In genomic region chr3:40477671-40478070, GRCh38 we compare ENCODE assay signal across 6 cellular contexts. TPM values are rescaled to one million over a fixed set of nuclear protein-coding genes. Genes with fewer than 3 reads are reported as not detected.
DNase-seq lines count a peak whose midpoint lies in the region; ATAC-seq and TF ChIP-seq lines count a peak whose summit lies in the region.

No MANE protein-coding gene starts in this region.

- peaks cover 10 to 31% (median 18%) of the 10 kb centered on the region in 5 donors for H3K36me3 Mint-ChIP-seq in naive thymus-derived CD4-positive, alpha-beta T cell

- CTCF ChIA-PET in naive thymus-derived CD4-positive, alpha-beta T cell (lab: Charles Lee) = interaction anchor here (1.0 kb wide), 1 partner anchor 169 kb away, joined by 3 read pairs; no protein-coding TSS in a partner anchor

- H3K27me3 ChIP-seq in H7 (ENCODE audit: control insufficient read depth, insufficient read depth, low read length) = no peaks in the 10 kb centered on the region
- no peaks in the 10 kb centered on the region for H3K27me3 ChIP-seq in naive thymus-derived CD4-positive, alpha-beta T cell (ENCODE audit: control insufficient read depth in 2 of 2, insufficient read depth in 2 of 2, low read length in 2 of 2)

- H3K4me1 Mint-ChIP-seq in naive thymus-derived CD4-positive, alpha-beta T cell = peaks cover 19 to 44% (median 39%) of the 10 kb centered on the region in 7 donors

- ATAC-seq in naive thymus-derived CD4-positive, alpha-beta T cell = no peak
- ATAC-seq in GM19023 (IDR thresholded peaks at IDR 0.05; ENCODE audit: unreplicated experiment) = no peak

- no peaks in the 10 kb centered on the region for H3K36me3 ChIP-seq in H7 (replicated peaks; ENCODE audit: control insufficient read depth, insufficient read depth, low read length)
- H3K36me3 ChIP-seq in naive thymus-derived CD4-positive, alpha-beta T cell (ENCODE audit: control insufficient read depth in 2 of 3, insufficient read depth in 3 of 3, low read length in 3 of 3) = peaks cover 0 to 7% (median 0%) of the 10 kb centered on the region in 3 experiments

- H3K27ac Mint-ChIP-seq in naive thymus-derived CD4-positive, alpha-beta T cell = peak overlapping the region; percentile 61 to 97 (median 90)

- peaks cover 7 to 12% of the 10 kb centered on the region in 2 donors for H3K4me1 ChIP-seq in naive thymus-derived CD4-positive, alpha-beta T cell (ENCODE audit: control insufficient read depth in 2 of 2, insufficient read depth in 2 of 2, low read length in 2 of 2)

- in situ Hi-C loops in astrocyte of the spinal cord (cut with HindIII; ENCODE audit: low sequenced_read_pairs) = no loop called here

- POLR2A ChIA-PET in naive thymus-derived CD4-positive, alpha-beta T cell (lab: Charles Lee) = interaction anchor here (1.0 to 4.1 kb wide), 5 partner anchors 13 to 46 kb away, joined by 3 to 23 read pairs (median 5); partner anchors contain the start of genes RPL14 and ZNF620

- H3K27ac ChIP-seq in naive thymus-derived CD4-positive, alpha-beta T cell (ENCODE audit: low read depth, low read length) = peak overlapping the region; percentile 80

- H3K27me3 Mint-ChIP-seq in naive thymus-derived CD4-positive, alpha-beta T cell = no peaks in the 10 kb centered on the region

- peak; percentile 42 for DNase-seq in H7
- no peak for DNase-seq in astrocyte of the spinal cord (ENCODE audit: low read depth, low spot score)
- no peak for DNase-seq in naive thymus-derived CD4-positive, alpha-beta T cell
- DNase-seq in stimulated activated naive CD4-positive, alpha-beta T cell (lab: John Stamatoyannopoulos, UW) = no peak
- no peak for DNase-seq in DMS153 treated with DMSO at 0.1 percent for 48 hours (lab: John Stamatoyannopoulos, UW; ENCODE audit: unreplicated experiment)

- H3K9me3 ChIP-seq in naive thymus-derived CD4-positive, alpha-beta T cell (ENCODE audit: control insufficient read depth in 2 of 3, low read length in 3 of 3) = no peaks in the 10 kb centered on the region

- H3K4me3 Mint-ChIP-seq in naive thymus-derived CD4-positive, alpha-beta T cell = peak overlapping the region; percentile 84 to 97 (median 89)

- H3K4me3 ChIP-seq in H7 (ENCODE audit: insufficient read depth, low read depth, low read length) (peak overlapping the region; percentile 58), astrocyte of the spinal cord (ENCODE audit: low read depth, low read length) (peak overlapping the region; percentile 80)
- H3K4me3 ChIP-seq in naive thymus-derived CD4-positive, alpha-beta T cell (ENCODE audit: low read length) = peak overlapping the region; percentile 82

- TF ChIP-seq CTCF in astrocyte of the spinal cord (IDR thresholded peaks at IDR 0.05; ENCODE audit: low read depth, low read length) = no peak

- intact Hi-C loops in naive thymus-derived CD4-positive, alpha-beta T cell (cut with micrococcal nuclease) = loop anchor here (1.0 kb wide), 6 partner anchors 20 to 1485 kb away; partner anchors contain the start of genes RPL14 (in 2 of the 2), ZNF620 (in 2 of the 2), ZNF621 (in 2 of the 2) and EIF1B (in 1 of the 2)

- H3K9me3 Mint-ChIP-seq in naive thymus-derived CD4-positive, alpha-beta T cell = no peaks in the 10 kb centered on the region

RNA-seq across cellular contexts. Expression of gene ZNF619, which starts 0.7 kb away (rescaled TPM):
- 2.2 and 5.3 TPM in 2 replicates for total RNA-seq in H7 (2014; rRNA removed; shearing (Covaris generic))
- 10 to 100 TPM in 3 of 5 experiments, 1 to 10 TPM in 2; 5.0 to 13.9 (median 12.3) TPM for total RNA-seq in naive thymus-derived CD4-positive, alpha-beta T cell
- polyA plus RNA-seq in naive thymus-derived CD4-positive, alpha-beta T cell = 1 to 10 TPM; 2.9 to 3.2 TPM

RNA-seq across cellular contexts. Expression of gene RPL14, which starts 20.5 kb away (rescaled TPM):
- 348 and 451 TPM in 2 replicates for total RNA-seq in H7 (2014; rRNA removed; shearing (Covaris generic))
- total RNA-seq in naive thymus-derived CD4-positive, alpha-beta T cell = 1,000 to 10,000 TPM; 2,135 to 3,746 (median 3,320) TPM
- 1,000 to 10,000 TPM; 1,689 to 2,002 TPM for polyA plus RNA-seq in naive thymus-derived CD4-positive, alpha-beta T cell

RNA-seq across cellular contexts. Expression of gene ZNF620, which starts 28.2 kb away (rescaled TPM):
- total RNA-seq in H7 (2014; rRNA removed; shearing (Covaris generic)) = 5.6 and 8.8 TPM in 2 replicates
- total RNA-seq in naive thymus-derived CD4-positive, alpha-beta T cell = 1 to 10 TPM; 1.3 to 6.4 (median 3.3) TPM
- polyA plus RNA-seq in naive thymus-derived CD4-positive, alpha-beta T cell = 1 to 10 TPM; 3.6 to 3.8 TPM

RNA-seq across cellular contexts. Expression of gene ZNF621, which starts 47.1 kb away (rescaled TPM):
- 6.4 and 9.4 TPM in 2 replicates for total RNA-seq in H7 (2014; rRNA removed; shearing (Covaris generic))
- 10 to 100 TPM; 14.6 to 26.9 (median 21.9) TPM for total RNA-seq in naive thymus-derived CD4-positive, alpha-beta T cell
- 1 to 10 TPM; 2.8 to 4.6 TPM for polyA plus RNA-seq in naive thymus-derived CD4-positive, alpha-beta T cell
